In genomic region chr2:130195089-130195635, GRCh38 we compare ENCODE assay signal across 11 cellular contexts. TPM values are rescaled to one million over a fixed set of nuclear protein-coding genes. Genes with fewer than 3 reads are reported as not detected.
"Had no signal": no experiment of that assay in that cellular context is flagged by ENCODE, and none has a peak within 500 bp of the region (broad histone marks: within the 10 kb centered on the region; RNA-seq: fewer than 3 reads in every experiment).

No MANE protein-coding gene starts in this region.

RNA-seq across cellular contexts. Expression of gene TUBA3E, which starts 3.1 kb away (rescaled TPM):
- total RNA-seq: activated B cell treated with CpG ODN at 0.5 μM for 24 hours; activated CD4-positive, alpha-beta memory T cell treated with anti-CD3 and anti-CD28 coated beads, Interleukin-2, amount 10 ng/mL, durations not matched to agents 7 days and 5 days; activated CD8-positive, alpha-beta memory T cell treated with anti-CD3 and anti-CD28 coated beads, Interleukin-2, amount 10 ng/mL, durations not matched to agents 7 days and 5 days; activated naive CD8-positive, alpha-beta T cell treated with anti-CD3 and anti-CD28 coated beads, Interleukin-2, amount 10 ng/mL, durations not matched to agents 7 days and 5 days; adrenal gland; astrocyte; body of pancreas; breast epithelium; M059J; PC-3; Peyer's patch had no signal
